Comparison of ENCODE assay signal across 1 cellular context in the genomic region with DNA sequence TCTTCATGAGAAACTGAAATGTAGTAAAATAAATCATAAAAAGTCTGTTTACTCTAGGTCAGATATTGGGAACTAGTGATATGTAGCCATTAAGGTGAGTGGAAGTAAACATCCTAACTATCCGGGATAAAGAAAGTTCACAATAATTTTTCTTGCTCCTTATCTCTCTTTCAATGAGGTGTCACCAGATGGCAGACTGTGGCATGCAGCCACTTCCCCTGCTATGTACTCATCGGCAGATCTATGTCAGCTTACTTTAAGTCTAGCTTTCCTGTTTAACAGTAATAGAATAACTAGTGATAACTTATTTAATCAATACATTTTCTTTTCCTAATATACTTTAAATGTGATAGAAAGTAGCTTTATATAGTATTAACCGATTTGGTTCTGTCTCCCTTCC.
TF ChIP-seq lines count a peak whose summit lies in the region.

No MANE protein-coding gene starts in this region.

TF ChIP-seq in HepG2, 621 proteins besides CTCF, POLR2A, EP300 and RAD21 (continued from another document):
- TF ChIP-seq, protein P1, sequence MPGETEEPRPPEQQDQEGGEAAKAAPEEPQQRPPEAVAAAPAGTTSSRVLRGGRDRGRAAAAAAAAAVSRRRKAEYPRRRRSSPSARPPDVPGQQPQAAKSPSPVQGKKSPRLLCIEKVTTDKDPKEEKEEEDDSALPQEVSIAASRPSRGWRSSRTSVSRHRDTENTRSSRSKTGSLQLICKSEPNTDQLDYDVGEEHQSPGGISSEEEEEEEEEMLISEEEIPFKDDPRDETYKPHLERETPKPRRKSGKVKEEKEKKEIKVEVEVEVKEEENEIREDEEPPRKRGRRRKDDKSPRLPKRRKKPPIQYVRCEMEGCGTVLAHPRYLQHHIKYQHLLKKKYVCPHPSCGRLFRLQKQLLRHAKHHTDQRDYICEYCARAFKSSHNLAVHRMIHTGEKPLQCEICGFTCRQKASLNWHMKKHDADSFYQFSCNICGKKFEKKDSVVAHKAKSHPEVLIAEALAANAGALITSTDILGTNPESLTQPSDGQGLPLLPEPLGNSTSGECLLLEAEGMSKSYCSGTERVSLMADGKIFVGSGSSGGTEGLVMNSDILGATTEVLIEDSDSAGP (CRISPR knock-in tag; IDR thresholded peaks at IDR 0.05; ENCODE audit: borderline replicate concordance), result no peak
- TF ChIP-seq MAFF (IDR thresholded peaks at IDR 0.05; ENCODE audit: low read depth, low read length) (no peak), ZNF556 (CRISPR knock-in tag; IDR thresholded peaks at IDR 0.05; ENCODE audit: borderline replicate concordance) (no peak), PHF5A (CRISPR knock-in tag; IDR thresholded peaks at IDR 0.05; ENCODE audit: low read depth, unreplicated experiment) (no peak), FOXP1 (IDR thresholded peaks at IDR 0.05) (no peak), FOXP1 (CRISPR knock-in tag; IDR thresholded peaks at IDR 0.05) (no peak), ZNF563 (CRISPR knock-in tag; IDR thresholded peaks at IDR 0.05) (no peak), MTF1 (CRISPR knock-in tag; IDR thresholded peaks at IDR 0.05) (no peak)
